Comparison of ENCODE assay signal across 11 cellular contexts in genomic region chr1:185526318-185527307, GRCh38.
DNase-seq lines count a peak whose midpoint lies in the region; ATAC-seq, FAIRE-seq and TF ChIP-seq lines count a peak whose summit lies in the region.
"Had no signal": no experiment of that assay in that cellular context is flagged by ENCODE, and none has a peak within 500 bp of the region (broad histone marks: within the 10 kb centered on the region; RNA-seq: fewer than 3 reads in every experiment).

No MANE protein-coding gene starts in this region.

- no peak overlapping the region for H3K4me3 ChIP-seq in trophoblast cell (ENCODE audit: low read depth, low read length)

- H3K4me3 Mint-ChIP-seq in activated CD4-positive, alpha-beta memory T cell treated with anti-CD3 and anti-CD28 coated beads for 36 hours = no peak overlapping the region
- H3K4me3 Mint-ChIP-seq: activated T-cell treated with anti-CD3 and anti-CD28 coated beads, Interleukin-2, amount 50 U/mL, for 4 hours had no signal

- H3K27ac Mint-ChIP-seq in activated CD4-positive, alpha-beta memory T cell treated with anti-CD3 and anti-CD28 coated beads for 36 hours = no peak overlapping the region

- peaks cover 2% of the 10 kb centered on the region for H3K79me1 ChIP-seq in trophoblast cell (ENCODE audit: low read length)

- no peak overlapping the region for H3K14ac ChIP-seq in trophoblast cell (ENCODE audit: low read length)

- H2BK120ac ChIP-seq in trophoblast cell (ENCODE audit: insufficient read depth, low read length, poor library complexity) = no peak overlapping the region

- FAIRE-seq in D721Med (lab: Jason Lieb, UNC) = no peak

- H4K8ac ChIP-seq in trophoblast cell (ENCODE audit: low read depth, low read length) = no peak overlapping the region

- no peak overlapping the region for H3K27ac ChIP-seq in trophoblast cell (ENCODE audit: low read depth, low read length)

- no peaks in the 10 kb centered on the region for H3K79me2 ChIP-seq in trophoblast cell (ENCODE audit: control insufficient read depth, insufficient read depth, low read length, poor library complexity)

- H4K12ac ChIP-seq in trophoblast cell (ENCODE audit: low read depth, low read length) = no peak overlapping the region

- H2AFZ ChIP-seq in trophoblast cell (ENCODE audit: insufficient read depth, low read length, poor library complexity) = no peak overlapping the region

- no peak overlapping the region for H3K18ac ChIP-seq in trophoblast cell (ENCODE audit: low read length)

- TF ChIP-seq CTCF in D721Med (IDR thresholded peaks at IDR 0.05; ENCODE audit: insufficient read depth, missing control alignments) = no peak

- H3K9me3 ChIP-seq in trophoblast cell (ENCODE audit: insufficient read depth, low read depth, low read length) = peaks cover 2% of the 10 kb centered on the region

- no peaks in the 10 kb centered on the region for H3K4me1 ChIP-seq in trophoblast cell (ENCODE audit: control insufficient read depth in 1 of 2, insufficient read depth in 2 of 2, low read length in 2 of 2)

- H2AK5ac ChIP-seq in trophoblast cell (ENCODE audit: low read length) = no peak overlapping the region

- no peaks in the 10 kb centered on the region for H3K4me1 Mint-ChIP-seq in activated CD4-positive, alpha-beta memory T cell treated with anti-CD3 and anti-CD28 coated beads for 36 hours (ENCODE audit: low read depth)

- intact Hi-C loops in activated CD4-positive, alpha-beta memory T cell treated with anti-CD3 and anti-CD28 coated beads for 36 hours (cut with micrococcal nuclease) = no loop called here

- peak; percentile 99 for ATAC-seq in GM19043 (IDR thresholded peaks at IDR 0.05; ENCODE audit: low read depth, unreplicated experiment)
- ATAC-seq in HG02610 (IDR thresholded peaks at IDR 0.05; ENCODE audit: unreplicated experiment) = peak; percentile 99
- ATAC-seq in HG03457 (IDR thresholded peaks at IDR 0.05; ENCODE audit: unreplicated experiment) = peak; percentile 99
- ATAC-seq: activated T-cell treated with anti-CD3 and anti-CD28 coated beads, Interleukin-2, amount 50 U/mL, for 4 hours had no signal

- POLR2A ChIA-PET in activated CD4-positive, alpha-beta memory T cell treated with anti-CD3 and anti-CD28 coated beads for 36 hours (lab: Charles Lee) = no interaction called here

- no peak overlapping the region for H3K4ac ChIP-seq in trophoblast cell (ENCODE audit: low read depth, low read length)

- H3K23ac ChIP-seq in trophoblast cell (ENCODE audit: low read length) = no peak overlapping the region

- no peak overlapping the region for H2BK5ac ChIP-seq in trophoblast cell (ENCODE audit: low read depth, low read length, poor library complexity)

- no peaks in the 10 kb centered on the region for H3K36me3 Mint-ChIP-seq in activated CD4-positive, alpha-beta memory T cell treated with anti-CD3 and anti-CD28 coated beads for 36 hours

- H3K27me3 ChIP-seq in trophoblast cell (ENCODE audit: insufficient read depth, low read length) = no peaks in the 10 kb centered on the region

- CTCF ChIA-PET in activated CD4-positive, alpha-beta memory T cell treated with anti-CD3 and anti-CD28 coated beads for 36 hours (lab: Charles Lee) = no interaction called here

- H3K9me3 Mint-ChIP-seq in activated CD4-positive, alpha-beta memory T cell treated with anti-CD3 and anti-CD28 coated beads for 36 hours = peaks cover 3% of the 10 kb centered on the region
- H3K9me3 Mint-ChIP-seq: activated T-cell treated with anti-CD3 and anti-CD28 coated beads, Interleukin-2, amount 50 U/mL, for 4 hours had no signal

- peak overlapping the region; percentile 44 for H2BK12ac ChIP-seq in trophoblast cell (ENCODE audit: low read length)

- no peak overlapping the region for H3K9ac ChIP-seq in trophoblast cell (ENCODE audit: low read length)

- DNase-seq in trophoblast cell (no peak), kidney glomerular epithelial cell (lab: John Stamatoyannopoulos, UW) (no peak), anterior cingulate cortex (lab: John Stamatoyannopoulos, UW) (no peak), D721Med (ENCODE audit: insufficient read length, low spot score) (no peak)
- DNase-seq in activated CD4-positive, alpha-beta memory T cell treated with anti-CD3 and anti-CD28 coated beads for 36 hours = no peak
- DNase-seq: activated T-cell treated with anti-CD3 and anti-CD28 coated beads, Interleukin-2, amount 50 U/mL, for 4 hours; head of caudate nucleus; NCI-H2171 had no signal

- no CpG with 5 or more reads among the region's 1 CpG for WGBS in trophoblast cell (ENCODE audit: extremely low coverage, insufficient coverage, insufficient read length)

- no peak overlapping the region for H4K91ac ChIP-seq in trophoblast cell (ENCODE audit: low read depth, low read length)

- no peaks in the 10 kb centered on the region for H3K36me3 ChIP-seq in trophoblast cell (ENCODE audit: control insufficient read depth in 1 of 2, insufficient read depth in 2 of 2, low read length in 2 of 2)

- H3K27me3 Mint-ChIP-seq in activated CD4-positive, alpha-beta memory T cell treated with anti-CD3 and anti-CD28 coated beads for 36 hours = no peaks in the 10 kb centered on the region

- H3K4me2 ChIP-seq in trophoblast cell (ENCODE audit: low read length) = no peak overlapping the region
